Comparison of ENCODE assay signal across 29 cellular contexts in the genomic region with DNA sequence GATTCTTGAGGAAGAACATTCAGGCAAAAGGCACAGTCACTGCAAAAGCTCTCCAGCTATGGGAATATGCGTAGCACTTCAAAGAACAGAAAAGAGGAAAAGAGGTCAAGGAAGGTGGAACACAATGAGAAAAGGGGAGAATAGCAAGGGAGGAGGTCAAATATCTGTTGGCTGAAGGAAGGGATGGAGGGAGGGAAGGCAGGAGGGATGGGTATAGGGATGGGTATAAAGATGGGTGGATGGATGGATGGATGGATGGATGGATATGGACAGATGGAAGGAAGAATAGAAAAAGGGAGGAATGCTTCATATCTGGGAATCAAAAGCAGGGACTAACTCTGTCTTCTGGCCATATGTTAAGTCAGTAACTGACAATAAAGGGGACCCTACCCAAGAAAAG.
"Had no signal": no experiment of that assay in that cellular context is flagged by ENCODE, and none has a peak within 500 bp of the region (broad histone marks: within the 10 kb centered on the region; RNA-seq: fewer than 3 reads in every experiment).

No MANE protein-coding gene starts in this region.

- H3K27ac ChIP-seq: neural progenitor cell, ovary, parathyroid adenoma, psoas muscle, skin epidermis, spleen, stomach, thoracic aorta, thyroid gland, tibial nerve, upper lobe of left lung, vagina had no signal

- H3K4me3 ChIP-seq: neural progenitor cell, ovary, psoas muscle, skin epidermis, smooth muscle cell, spleen, stomach, thoracic aorta, thyroid gland, tibial nerve, upper lobe of left lung, vagina had no signal

- H3K4me1 Mint-ChIP-seq: natural killer cell; stimulated activated effector memory CD8-positive, alpha-beta T cell treated with anti-CD3 and anti-CD28 coated beads, Interleukin-12 subunit alpha, Interleukin-12 subunit beta, amount 100 ng/mL, for 72 hours; stimulated activated naive B cell treated with anti-CD40 and anti-IgM and Interleukin-4, amounts not matched to agents 10 μg/mL and 1 μg/mL and 100 μg/mL, for 72 hours had no signal

- H3K36me3 ChIP-seq: neural progenitor cell, ovary, spleen, stomach, thoracic aorta, thyroid gland, tibial nerve, upper lobe of left lung, vagina had no signal

- H3K27me3 ChIP-seq: neural progenitor cell, ovary, stomach, thyroid gland, tibial nerve, upper lobe of left lung, vagina had no signal

- H3K36me3 Mint-ChIP-seq: naive thymus-derived CD4-positive, alpha-beta T cell; natural killer cell; neural progenitor cell; stimulated activated effector memory CD8-positive, alpha-beta T cell treated with anti-CD3 and anti-CD28 coated beads, Interleukin-12 subunit alpha, Interleukin-12 subunit beta, amount 100 ng/mL, for 72 hours; stimulated activated naive B cell treated with anti-CD40 and anti-IgM and Interleukin-4, amounts not matched to agents 10 μg/mL and 1 μg/mL and 100 μg/mL, for 72 hours had no signal

- H3K79me2 ChIP-seq: parathyroid adenoma had no signal

- H3K9me3 Mint-ChIP-seq: naive thymus-derived CD4-positive, alpha-beta T cell; natural killer cell; nephron progenitor cell; neural progenitor cell; stimulated activated effector memory CD8-positive, alpha-beta T cell treated with anti-CD3 and anti-CD28 coated beads, Interleukin-12 subunit alpha, Interleukin-12 subunit beta, amount 100 ng/mL, for 72 hours; stimulated activated naive B cell treated with anti-CD40 and anti-IgM and Interleukin-4, amounts not matched to agents 10 μg/mL and 1 μg/mL and 100 μg/mL, for 72 hours; stimulated activated naive CD8-positive, alpha-beta T cell treated with anti-CD3 and anti-CD28 coated beads, Interleukin-15, Interleukin-2, amounts not matched to agents 100 ng/mL and 50 ng/mL, for 24 hours had no signal

- FAIRE-seq: urothelium cell line had no signal

- H2AFZ ChIP-seq: neural progenitor cell, parathyroid adenoma had no signal

- ATAC-seq: naive thymus-derived CD4-positive, alpha-beta T cell; natural killer cell; psoas muscle; sciatic nerve; stimulated activated effector memory CD8-positive, alpha-beta T cell treated with anti-CD3 and anti-CD28 coated beads, Interleukin-12 subunit alpha, Interleukin-12 subunit beta, amount 100 ng/mL, for 72 hours; stimulated activated naive B cell treated with anti-CD40 and anti-IgM and Interleukin-4, amounts not matched to agents 10 μg/mL and 1 μg/mL and 100 μg/mL, for 72 hours had no signal

- H3K4me1 ChIP-seq: spleen had no signal

- H3K27me3 Mint-ChIP-seq: stimulated activated naive B cell treated with anti-CD40 and anti-IgM and Interleukin-4, amounts not matched to agents 10 μg/mL and 1 μg/mL and 100 μg/mL, for 72 hours; stimulated activated naive CD8-positive, alpha-beta T cell treated with anti-CD3 and anti-CD28 coated beads, Interleukin-15, Interleukin-2, amounts not matched to agents 100 ng/mL and 50 ng/mL, for 24 hours had no signal

- H3K9ac ChIP-seq: neural progenitor cell, parathyroid adenoma had no signal

- H3K27ac Mint-ChIP-seq: naive thymus-derived CD4-positive, alpha-beta T cell; natural killer cell; neural progenitor cell; progenitor cell of endocrine pancreas; stimulated activated naive B cell treated with anti-CD40 and anti-IgM and Interleukin-4, amounts not matched to agents 10 μg/mL and 1 μg/mL and 100 μg/mL, for 72 hours; stimulated activated naive CD8-positive, alpha-beta T cell treated with anti-CD3 and anti-CD28 coated beads, Interleukin-15, Interleukin-2, amounts not matched to agents 100 ng/mL and 50 ng/mL, for 24 hours had no signal

- H3K4me2 ChIP-seq: neural progenitor cell, smooth muscle cell had no signal

- DNase-seq: naive thymus-derived CD4-positive, alpha-beta T cell; natural killer cell; nephron progenitor cell; occipital lobe; ovary; posterior cingulate gyrus; psoas muscle; spleen; stimulated activated CD4-positive, alpha-beta T cell treated with anti-CD3 and anti-CD28 coated beads, Interleukin-12 subunit alpha, Interleukin-12 subunit beta, amount 100 ng/mL, for 4 hours; stimulated activated CD4-positive, alpha-beta T cell treated with anti-CD3 and anti-CD28 coated beads, Interleukin-2, amount 100 ng/mL, for 24 hours; stimulated activated CD4-positive, alpha-beta T cell treated with anti-CD3 and anti-CD28 coated beads, Interleukin-2, amount 100 ng/mL, for 48 hours; stimulated activated CD4-positive, alpha-beta T cell treated with anti-CD3 and anti-CD28 coated beads, Interleukin-4, amount 100 ng/mL, for 24 hours; stimulated activated naive B cell treated with anti-CD40 and anti-IgM and Interleukin-4, amounts not matched to agents 10 μg/mL and 1 μg/mL and 100 μg/mL, for 72 hours; stimulated activated naive CD4-positive, alpha-beta T cell treated with Interleukin-2 at 50 U/mL for 16 hours; stomach; thyroid gland; upper lobe of left lung had no signal

- H3K9me3 ChIP-seq: ovary, psoas muscle, spleen, stomach, thoracic aorta, thyroid gland, tibial nerve, upper lobe of left lung, vagina had no signal

- H3K4me3 Mint-ChIP-seq: naive thymus-derived CD4-positive, alpha-beta T cell; natural killer cell; nephron progenitor cell; neural progenitor cell; stimulated activated effector memory CD8-positive, alpha-beta T cell treated with anti-CD3 and anti-CD28 coated beads, Interleukin-12 subunit alpha, Interleukin-12 subunit beta, amount 100 ng/mL, for 72 hours; stimulated activated naive B cell treated with anti-CD40 and anti-IgM and Interleukin-4, amounts not matched to agents 10 μg/mL and 1 μg/mL and 100 μg/mL, for 72 hours; stimulated activated naive CD8-positive, alpha-beta T cell treated with anti-CD3 and anti-CD28 coated beads, Interleukin-15, Interleukin-2, amounts not matched to agents 100 ng/mL and 50 ng/mL, for 24 hours had no signal
